1 cellular context compared by ENCODE assay signal in the genomic region with DNA sequence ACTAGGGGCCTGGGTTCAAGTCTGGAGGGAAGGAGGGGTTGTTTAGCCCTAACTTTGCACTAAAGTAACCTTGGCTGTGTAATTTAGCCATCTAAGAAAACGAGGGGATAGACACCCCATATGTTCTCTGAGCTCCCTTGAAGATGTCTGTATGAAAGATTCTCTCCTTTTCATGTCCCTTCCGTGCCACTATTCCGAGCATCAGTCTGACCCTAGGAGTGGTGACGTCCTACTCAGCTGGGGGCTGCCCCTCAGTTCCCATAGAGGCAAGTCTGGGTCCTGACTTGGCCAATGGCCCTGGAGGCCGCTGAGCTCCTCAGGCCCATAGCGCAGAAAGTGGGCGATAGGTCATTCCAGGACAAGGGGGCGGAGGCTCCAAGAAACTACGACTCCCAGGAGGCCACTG.
TF ChIP-seq lines count a peak whose summit lies in the region.

No MANE protein-coding gene starts in this region.

TF ChIP-seq in H1, 55 proteins besides CTCF, POLR2A, EP300 and RAD21 (continued from another document):
- TF ChIP-seq RXRA (IDR thresholded peaks at IDR 0.05; ENCODE audit: insufficient read depth, low read depth, low read length) (peak; percentile 92; the same call in 1 of the 2 replicates), GABPA (IDR thresholded peaks at IDR 0.05; ENCODE audit: borderline replicate concordance, insufficient read depth, low read length) (no peak), RBBP5 (IDR thresholded peaks at IDR 0.05; ENCODE audit: borderline replicate concordance, low read depth, low read length) (no peak), TAF7 (optimal IDR thresholded peaks at IDR 0.05; ENCODE audit: borderline replicate concordance, low read depth, low read length) (no peak), POLR2AphosphoS5 (IDR thresholded peaks at IDR 0.05; ENCODE audit: low read depth, low read length) (no peak), KDM4A (IDR thresholded peaks at IDR 0.05; ENCODE audit: low read depth, low read length, severe bottlenecking) (peak; percentile 38), SIN3A (conservative IDR thresholded peaks at IDR 0.05 in 1 of 2, IDR thresholded peaks at IDR 0.05 in 1 of 2; ENCODE audit: low read depth in 1 of 2, low read length in 2 of 2) (no peak), HDAC2 (IDR thresholded peaks at IDR 0.05; ENCODE audit: borderline replicate concordance in 1 of 2, low read depth in 2 of 2, low read length in 2 of 2) (no peak), JUND (IDR thresholded peaks at IDR 0.05; ENCODE audit: low read length) (no peak), CREB1 (IDR thresholded peaks at IDR 0.05) (no peak), PHF8 (conservative IDR thresholded peaks at IDR 0.05; ENCODE audit: low read depth, low read length) (no peak), TAF1 (IDR thresholded peaks at IDR 0.05; ENCODE audit: low read depth, low read length) (no peak), SP1 (IDR thresholded peaks at IDR 0.05; ENCODE audit: low read depth, low read length) (peak; percentile 86; the same call in 1 of the 2 replicates), TCF12 (IDR thresholded peaks at IDR 0.05; ENCODE audit: low read depth, low read length) (no peak)
- TF ChIP-seq, protein P1, sequence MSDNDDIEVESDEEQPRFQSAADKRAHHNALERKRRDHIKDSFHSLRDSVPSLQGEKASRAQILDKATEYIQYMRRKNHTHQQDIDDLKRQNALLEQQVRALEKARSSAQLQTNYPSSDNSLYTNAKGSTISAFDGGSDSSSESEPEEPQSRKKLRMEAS (IDR thresholded peaks at IDR 0.05): no peak
